20 cellular contexts compared by ENCODE assay signal in the genomic region with DNA sequence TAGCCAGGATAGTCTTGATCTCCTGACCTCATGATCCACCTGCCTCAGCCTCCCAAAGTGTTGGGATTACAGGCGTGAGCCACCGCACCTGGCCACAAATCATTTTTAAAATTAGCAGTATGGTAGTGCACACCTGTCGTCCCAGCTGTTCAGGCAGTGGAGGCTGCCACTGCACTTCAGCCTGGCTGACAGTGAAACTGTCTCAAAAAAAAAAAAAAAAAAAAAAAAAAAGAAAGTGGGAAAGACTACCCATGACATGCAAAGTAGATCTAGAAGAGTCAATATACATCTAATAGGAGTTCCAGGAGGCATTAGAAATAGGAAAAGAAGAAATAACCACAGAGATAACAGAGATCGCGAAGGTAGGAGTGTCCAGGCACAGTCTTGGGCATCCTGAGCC. TPM values are rescaled to one million over a fixed set of nuclear protein-coding genes. Genes with fewer than 3 reads are reported as not detected.
DNase-seq lines count a peak whose midpoint lies in the region; ATAC-seq, FAIRE-seq and TF ChIP-seq lines count a peak whose summit lies in the region.
"Had no signal": no experiment of that assay in that cellular context is flagged by ENCODE, and none has a peak within 500 bp of the region (broad histone marks: within the 10 kb centered on the region; RNA-seq: fewer than 3 reads in every experiment).

No MANE protein-coding gene starts in this region.

- no peak overlapping the region for H3K4ac ChIP-seq in IMR-90 (ENCODE audit: low read depth, low read length)

- H3K79me1 ChIP-seq in IMR-90 (ENCODE audit: low read depth in 1 of 2, low read length in 2 of 2), result peaks cover 14 to 58% of the 10 kb centered on the region in 2 experiments

- H4K20me1 ChIP-seq in IMR-90 (ENCODE audit: insufficient read depth, low read length) (peaks cover 65% of the 10 kb centered on the region), astrocyte (ENCODE audit: insufficient read depth, low read length) (peaks cover 70% of the 10 kb centered on the region), SK-N-SH (ENCODE audit: insufficient read depth) (peaks cover 64% of the 10 kb centered on the region)

- no peak overlapping the region for H3K27ac ChIP-seq in IMR-90 (ENCODE audit: insufficient read depth, low read length)
- no peak overlapping the region for H3K27ac ChIP-seq in astrocyte (ENCODE audit: low read depth, low read length)
- no peak overlapping the region for H3K27ac ChIP-seq in SK-N-SH (ENCODE audit: low read depth in 2 of 2, low read length in 1 of 2)
- H3K27ac ChIP-seq: PC-9 had no signal

- H3K4me2 ChIP-seq in IMR-90 (ENCODE audit: low read depth, low read length) (no peak overlapping the region), astrocyte (ENCODE audit: low read length) (no peak overlapping the region), skeletal muscle satellite cell (ENCODE audit: low read length) (peak overlapping the region; percentile 44), SK-N-SH (no peak overlapping the region)

- no peaks in the 10 kb centered on the region for H3K27me3 ChIP-seq in IMR-90 (ENCODE audit: control insufficient read depth, insufficient read depth, low read length)
- H3K27me3 ChIP-seq in astrocyte (ENCODE audit: insufficient read depth, low read length), result peaks cover 3% of the 10 kb centered on the region
- H3K27me3 ChIP-seq in skeletal muscle satellite cell (ENCODE audit: control insufficient read depth, insufficient read depth, low read length), result no peaks in the 10 kb centered on the region
- no peaks in the 10 kb centered on the region for H3K27me3 ChIP-seq in SK-N-SH (ENCODE audit: insufficient read depth)
- H3K27me3 ChIP-seq: esophagus squamous epithelium had no signal

- no peak overlapping the region for H2AK9ac ChIP-seq in IMR-90 (replicated peaks; ENCODE audit: low read depth, low read length, poor library complexity)

- H2BK15ac ChIP-seq in IMR-90 (ENCODE audit: low read depth, low read length), result peak overlapping the region; percentile 20; the same call in 1 of the 3 replicates

- dilution Hi-C loops in IMR-90 (cut with HindIII; ENCODE audit: low sequenced_read_pairs, unreplicated experiment), result no loop called here

- TF ChIP-seq EP300 in SK-N-SH (IDR thresholded peaks at IDR 0.05; ENCODE audit: borderline replicate concordance in 1 of 2, low read depth in 1 of 2, low read length in 1 of 2), result no peak

- no peak overlapping the region for H4K8ac ChIP-seq in IMR-90 (ENCODE audit: low read depth in 2 of 2, low read length in 2 of 2)

- no peak for TF ChIP-seq RAD21 in IMR-90 (IDR thresholded peaks at IDR 0.05; ENCODE audit: low read length)
- TF ChIP-seq RAD21 in SK-N-SH (IDR thresholded peaks at IDR 0.05; ENCODE audit: low read length), result no peak

- H3K36me3 Mint-ChIP-seq in activated CD4-positive, alpha-beta T cell treated with anti-CD3 and anti-CD28 coated beads for 36 hours (ENCODE audit: low read depth), result peaks cover 13% of the 10 kb centered on the region
- peaks cover 2% of the 10 kb centered on the region for H3K36me3 Mint-ChIP-seq in astrocyte (ENCODE audit: low read depth, unreplicated experiment)

- no peak overlapping the region for H2BK120ac ChIP-seq in IMR-90 (ENCODE audit: low read depth, low read length)

- peaks cover 82% of the 10 kb centered on the region for H3K79me2 ChIP-seq in astrocyte (ENCODE audit: insufficient read depth, low read length)
- H3K79me2 ChIP-seq in SK-N-SH (ENCODE audit: insufficient read depth), result peaks cover 93% of the 10 kb centered on the region

- H4K91ac ChIP-seq in IMR-90 (ENCODE audit: insufficient read depth, low read depth, low read length), result no peak overlapping the region

- H3K9me3 ChIP-seq in IMR-90 (ENCODE audit: control insufficient read depth, insufficient read depth, low read length), result no peaks in the 10 kb centered on the region
- H3K9me3 ChIP-seq in astrocyte (ENCODE audit: insufficient read depth, low read depth, low read length), result no peaks in the 10 kb centered on the region
- H3K9me3 ChIP-seq in skeletal muscle satellite cell (replicated peaks; ENCODE audit: low read length), result no peaks in the 10 kb centered on the region
- no peaks in the 10 kb centered on the region for H3K9me3 ChIP-seq in SK-N-SH
- H3K9me3 ChIP-seq: esophagus squamous epithelium had no signal

- H4K5ac ChIP-seq in IMR-90 (ENCODE audit: low read depth, low read length), result no peak overlapping the region

- CTCF ChIA-PET in activated CD4-positive, alpha-beta T cell treated with anti-CD3 and anti-CD28 coated beads for 36 hours (lab: Charles Lee), result interaction anchor here (0.5 to 2.4 kb wide), 2 partner anchors 20 to 29 kb away, joined by 3 to 11 read pairs; no protein-coding TSS in a partner anchor
- CTCF ChIA-PET in IMR-90 (lab: Yijun Ruan, JAX) (no interaction called here), SK-N-SH (lab: Yijun Ruan, JAX) (interaction anchor here (1.5 kb wide), 1 partner anchor 63 kb away, joined by 4 read pairs; no protein-coding TSS in a partner anchor)

- no peak overlapping the region for H2BK5ac ChIP-seq in IMR-90 (ENCODE audit: low read depth, low read length, poor library complexity, severe bottlenecking)

- H3K27me3 Mint-ChIP-seq in activated CD4-positive, alpha-beta T cell treated with anti-CD3 and anti-CD28 coated beads for 36 hours, result no peaks in the 10 kb centered on the region
- H3K27me3 Mint-ChIP-seq in astrocyte (ENCODE audit: low read depth, unreplicated experiment), result no peaks in the 10 kb centered on the region
- H3K27me3 Mint-ChIP-seq: activated B cell treated with CpG ODN at 0.5 μM for 24 hours had no signal

- H3K27ac Mint-ChIP-seq in activated CD4-positive, alpha-beta T cell treated with anti-CD3 and anti-CD28 coated beads for 36 hours, result peak overlapping the region; percentile 58
- no peak overlapping the region for H3K27ac Mint-ChIP-seq in astrocyte (ENCODE audit: unreplicated experiment)

- H3K9me2 ChIP-seq in SK-N-SH, result no peaks in the 10 kb centered on the region

- no peaks in the 10 kb centered on the region for H3K9me3 Mint-ChIP-seq in activated CD4-positive, alpha-beta T cell treated with anti-CD3 and anti-CD28 coated beads for 36 hours (ENCODE audit: low read depth)
- no peaks in the 10 kb centered on the region for H3K9me3 Mint-ChIP-seq in astrocyte (ENCODE audit: unreplicated experiment)
- H3K9me3 Mint-ChIP-seq: activated B cell treated with CpG ODN at 0.5 μM for 24 hours had no signal

- H3K4me3 ChIP-seq in IMR-90 (ENCODE audit: insufficient read depth, low read depth, low read length) (no peak overlapping the region), astrocyte (ENCODE audit: insufficient read depth, low read depth, low read length) (no peak overlapping the region), skeletal muscle satellite cell (ENCODE audit: low read length) (peak overlapping the region; percentile 42), SK-N-SH (ENCODE audit: low read depth in 2 of 2, low read length in 1 of 2) (no peak overlapping the region)
- H3K4me3 ChIP-seq: esophagus squamous epithelium, PC-9 had no signal

- H2BK20ac ChIP-seq in IMR-90 (ENCODE audit: low read depth, low read length), result no peak overlapping the region

- ATAC-seq in activated CD4-positive, alpha-beta T cell treated with anti-CD3 and anti-CD28 coated beads for 36 hours, result no peak
- ATAC-seq in IMR-90 (ENCODE audit: low read depth), result no peak
- ATAC-seq: SK-N-SH treated with all-trans-retinoic acid at 6 μM for 48 hours had no signal

- no peak overlapping the region for H3K9ac ChIP-seq in IMR-90 (ENCODE audit: low read depth, low read length)
- H3K9ac ChIP-seq in astrocyte (ENCODE audit: low read length), result no peak overlapping the region
- H3K9ac ChIP-seq in skeletal muscle satellite cell (ENCODE audit: low read depth, low read length), result no peak overlapping the region
- no peak overlapping the region for H3K9ac ChIP-seq in SK-N-SH

- H3K14ac ChIP-seq in IMR-90 (replicated peaks; ENCODE audit: low read depth, low read length), result no peak overlapping the region

- TF ChIP-seq POLR2A in IMR-90 (IDR thresholded peaks at IDR 0.05; ENCODE audit: low read depth, low read length), result no peak

- TF ChIP-seq CTCF in IMR-90 (conservative IDR thresholded peaks at IDR 0.05; ENCODE audit: low read depth, low read length), result no peak
- TF ChIP-seq CTCF in astrocyte (IDR thresholded peaks at IDR 0.05; ENCODE audit: insufficient read depth, low read depth, low read length), result no peak
- no peak for TF ChIP-seq CTCF in SK-N-SH (IDR thresholded peaks at IDR 0.05)

- H3K4me1 ChIP-seq in IMR-90 (ENCODE audit: control insufficient read depth, insufficient read depth, low read length), result peaks cover 6% of the 10 kb centered on the region
- H3K4me1 ChIP-seq in astrocyte (ENCODE audit: insufficient read depth, low read length), result peaks cover 5% of the 10 kb centered on the region
- H3K4me1 ChIP-seq in skeletal muscle satellite cell (ENCODE audit: control insufficient read depth, insufficient read depth, low read length), result peaks cover 53% of the 10 kb centered on the region
- peaks cover 7 to 12% of the 10 kb centered on the region in 2 experiments; a peak in 3 of 4 replicates for H3K4me1 ChIP-seq in SK-N-SH (ENCODE audit: control insufficient read depth in 1 of 2, insufficient read depth in 2 of 2, low read depth in 1 of 2, low read length in 1 of 2)

- H3K56ac ChIP-seq in IMR-90 (ENCODE audit: extremely low read depth, insufficient read depth, low read length), result no peak overlapping the region

- H3K18ac ChIP-seq in IMR-90 (ENCODE audit: low read depth, low read length), result no peak overlapping the region

- in situ Hi-C loops in IMR-90 (cut with MboI; ENCODE audit: low sequenced_read_pairs), result loop anchor here (25.0 kb wide), 1 partner anchor 1846 kb away; a partner anchor contains a TSS

- intact Hi-C loops in activated CD4-positive, alpha-beta T cell treated with anti-CD3 and anti-CD28 coated beads for 36 hours (cut with DNase I, micrococcal nuclease), result loop anchor here in 1 of 2 experiments (2.0 to 5.0 kb wide), 2 partner anchors 431 to 589 kb away; a partner anchor contains a TSS
- intact Hi-C loops in IMR-90 (cut with micrococcal nuclease) (no loop called here), posterior vena cava (cut with DNase I) (no loop called here)

- peaks cover 72% of the 10 kb centered on the region for H3K4me1 Mint-ChIP-seq in activated CD4-positive, alpha-beta T cell treated with anti-CD3 and anti-CD28 coated beads for 36 hours
- H3K4me1 Mint-ChIP-seq in astrocyte (ENCODE audit: low read depth, unreplicated experiment), result peaks cover 14% of the 10 kb centered on the region

- DNase-seq in activated CD4-positive, alpha-beta T cell treated with anti-CD3 and anti-CD28 coated beads for 36 hours, result no peak
- no peak for DNase-seq in activated CD4-positive, alpha-beta T cell treated with anti-CD3 and anti-CD28 coated beads, Interleukin-2, amount 50 U/mL, for 4 hours
- DNase-seq in IMR-90, result no peak
- DNase-seq in astrocyte (ENCODE audit: low read depth), result no peak
- no peak for DNase-seq in germinal center (ENCODE audit: low spot score)
- DNase-seq in SK-N-SH, result no peak
- no peak for DNase-seq in posterior vena cava (ENCODE audit: low spot score)
- DNase-seq: activated B cell treated with CpG ODN at 0.5 μM for 24 hours, COR-L47, esophagus squamous epithelium, midbrain, NCI-H1436 treated with DMSO at 0.1 percent for 48 hours, NCI-H510A, PC-9, posterior cingulate gyrus, substantia nigra had no signal

- FAIRE-seq in astrocyte (lab: Jason Lieb, UNC), result no peak
- FAIRE-seq: A204.1, G401.6 had no signal

- H3K36me3 ChIP-seq in IMR-90 (ENCODE audit: control insufficient read depth, insufficient read depth, low read length) (no peaks in the 10 kb centered on the region), astrocyte (ENCODE audit: insufficient read depth, low read length) (no peaks in the 10 kb centered on the region), skeletal muscle satellite cell (ENCODE audit: insufficient read depth, low read length) (no peaks in the 10 kb centered on the region), SK-N-SH (replicated peaks in 1 of 2; ENCODE audit: control insufficient read depth in 1 of 2, insufficient read depth in 2 of 2, low read length in 1 of 2) (peaks cover 0 to 5% of the 10 kb centered on the region in 2 experiments)
- H3K36me3 ChIP-seq: esophagus squamous epithelium had no signal

- H3F3A ChIP-seq in SK-N-SH (replicated peaks; ENCODE audit: insufficient read depth), result peaks cover 14% of the 10 kb centered on the region

- WGBS in IMR-90 (ENCODE audit: extremely low coverage in 2 of 2, insufficient read length in 1 of 2), 2 experiments, result no CpG with 5 or more reads among the region's 5 CpGs
- 97% methylated on average over 5 of the region's 5 CpGs for WGBS in SK-N-SH (ENCODE audit: low lambda C conversion rate)

- no peak overlapping the region for H2AFZ ChIP-seq in IMR-90 (replicated peaks; ENCODE audit: low read length, poor library complexity)
- H2AFZ ChIP-seq in astrocyte (ENCODE audit: low read depth, low read length), result no peak overlapping the region
- H2AFZ ChIP-seq in SK-N-SH (ENCODE audit: low read depth), result no peak overlapping the region
- H2AFZ ChIP-seq: PC-9 had no signal

- no peak overlapping the region for H3K4me3 Mint-ChIP-seq in activated CD4-positive, alpha-beta T cell treated with anti-CD3 and anti-CD28 coated beads for 36 hours
- peak overlapping the region; percentile 24 for H3K4me3 Mint-ChIP-seq in astrocyte (ENCODE audit: unreplicated experiment)

- BruUV-seq in IMR-90 (replicated peaks; lab: Mats Ljungman, UMichigan), result no TSS peak

- POLR2A ChIA-PET in activated CD4-positive, alpha-beta T cell treated with anti-CD3 and anti-CD28 coated beads for 36 hours (lab: Charles Lee), result interaction anchor here (1.8 to 2.0 kb wide), 2 partner anchors 10 to 19 kb away, joined by 8 to 16 read pairs; no protein-coding TSS in a partner anchor
- POLR2A ChIA-PET in IMR-90 (lab: Charles Lee; ENCODE audit: unreplicated experiment) (no interaction called here), SK-N-SH (lab: Yijun Ruan, JAX) (no interaction called here)

- H2AK5ac ChIP-seq in IMR-90 (ENCODE audit: low read depth, low read length), result no peak overlapping the region

- peaks cover 5% of the 10 kb centered on the region; the same call in 1 of the 2 replicates for H3K9me1 ChIP-seq in IMR-90 (ENCODE audit: insufficient read depth, low read length)

- no peak overlapping the region for H3K23ac ChIP-seq in IMR-90 (ENCODE audit: low read depth, low read length)

RNA-seq across cellular contexts. Expression of a gene that starts 3.2 kb away (rescaled TPM):
- total RNA-seq in activated CD4-positive, alpha-beta T cell treated with anti-CD3 and anti-CD28 coated beads for 36 hours, result 10 to 100 TPM; 19.3 to 19.5 TPM
- total RNA-seq in IMR-90 (2012; rRNA removed) (6.5 and 11.4 TPM in 2 replicates), astrocyte (28.5 and 30.9 TPM in 2 replicates), posterior vena cava (10 to 100 TPM; 31.1 to 31.8 TPM)
- polyA plus RNA-seq in IMR-90 (2012; rRNA removed) (11.7 and 13.1 TPM in 2 replicates), SK-N-SH (2012; rRNA removed) (11.5 and 16.0 TPM in 2 replicates)
- 1.4 and 5.2 TPM in 2 replicates for polyA plus RNA-seq in IMR-90 (2012; cell fraction: cytosol; rRNA removed)
- 1.8 and 19.5 TPM in 2 replicates for polyA plus RNA-seq in IMR-90 (2012; cell fraction: nucleus; rRNA removed; ENCODE audit: low replicate concordance)
- 14.7 and 14.9 TPM in 2 replicates for total RNA-seq in skeletal muscle satellite cell (2012; rRNA removed)
- 16.1 and 21.2 TPM in 2 replicates for polyA plus RNA-seq in SK-N-SH (2012; cell fraction: cytosol; rRNA removed)
- polyA plus RNA-seq in SK-N-SH (2012; cell fraction: nucleus; rRNA removed), result 10.9 and 19.7 TPM in 2 replicates
